Comparison of ENCODE assay signal across 8 cellular contexts in genomic region chr20:33663161-33664084, GRCh38. TPM values are rescaled to one million over a fixed set of nuclear protein-coding genes. Genes with fewer than 3 reads are reported as not detected.
DNase-seq lines count a peak whose midpoint lies in the region; ATAC-seq and TF ChIP-seq lines count a peak whose summit lies in the region.

No MANE protein-coding gene starts in this region.

- H3K27ac Mint-ChIP-seq in nephron progenitor cell = no peak overlapping the region
- H3K27ac Mint-ChIP-seq in stimulated activated naive CD8-positive, alpha-beta T cell treated with anti-CD3 and anti-CD28 coated beads, Interleukin-15, amount 100 ng/mL, for 72 hours = peak overlapping the region; percentile 74 to 95

- no peaks in the 10 kb centered on the region for H3K36me3 ChIP-seq in Karpas-422 (ENCODE audit: insufficient read depth, low read length)

- no peaks in the 10 kb centered on the region for H3K9me2 ChIP-seq in Karpas-422 (replicated peaks; ENCODE audit: insufficient read depth, low read length)

- H2AFZ ChIP-seq in Karpas-422 (ENCODE audit: low read length) = no peak overlapping the region

- H3K9ac ChIP-seq in Karpas-422 (ENCODE audit: low read length) = peak overlapping the region; percentile 99

- peak overlapping the region; percentile 83 for H3K4me3 Mint-ChIP-seq in nephron progenitor cell
- H3K4me3 Mint-ChIP-seq in stimulated activated naive CD8-positive, alpha-beta T cell treated with anti-CD3 and anti-CD28 coated beads, Interleukin-15, amount 100 ng/mL, for 72 hours = peak overlapping the region; percentile 77 to 80

- peaks cover 8% of the 10 kb centered on the region for H3K36me3 Mint-ChIP-seq in nephron progenitor cell (ENCODE audit: low read depth)

- H3K4me2 ChIP-seq in Karpas-422 (ENCODE audit: low read depth, low read length, poor library complexity, severe bottlenecking) = peak overlapping the region; percentile 100

- no peaks in the 10 kb centered on the region for H3K9me3 ChIP-seq in Karpas-422 (ENCODE audit: low read length)

- peaks cover 55% of the 10 kb centered on the region for H3K4me1 ChIP-seq in Karpas-422 (ENCODE audit: low read length)

- H3K4me1 Mint-ChIP-seq in nephron progenitor cell = peaks cover 32% of the 10 kb centered on the region
- peaks cover 50% of the 10 kb centered on the region for H3K4me1 Mint-ChIP-seq in stimulated activated naive CD8-positive, alpha-beta T cell treated with anti-CD3 and anti-CD28 coated beads, Interleukin-15, amount 100 ng/mL, for 72 hours

- H3K27me3 Mint-ChIP-seq in nephron progenitor cell (ENCODE audit: low read depth, poor library complexity) = no peaks in the 10 kb centered on the region
- no peaks in the 10 kb centered on the region for H3K27me3 Mint-ChIP-seq in stimulated activated naive CD8-positive, alpha-beta T cell treated with anti-CD3 and anti-CD28 coated beads, Interleukin-15, amount 100 ng/mL, for 72 hours

- DNase-seq in Karpas-422 (peak; percentile 94), SIG-M5 (lab: John Stamatoyannopoulos, UW) (peak; percentile 23), fibroblast of villous mesenchyme (ENCODE audit: low read depth) (peak; percentile 72), nephron progenitor cell (peak; percentile 88)
- peak; percentile 94 for DNase-seq in activated effector memory CD4-positive, alpha-beta T cell treated with anti-CD3 and anti-CD28 coated beads, Interleukin-2, amount 50 U/mL, for 16 hours
- DNase-seq in stimulated activated naive CD8-positive, alpha-beta T cell treated with anti-CD3 and anti-CD28 coated beads, Interleukin-15, amount 100 ng/mL, for 72 hours = peak; percentile 83 to 86

- TF ChIP-seq CTCF in C4-2B (conservative IDR thresholded peaks at IDR 0.05) = no peak
- TF ChIP-seq CTCF in fibroblast of villous mesenchyme (IDR thresholded peaks at IDR 0.05; ENCODE audit: insufficient read depth, low read depth, low read length) = no peak
- TF ChIP-seq CTCF in nephron progenitor cell (IDR thresholded peaks at IDR 0.05) = no peak

- peaks cover 18% of the 10 kb centered on the region for H3K79me2 ChIP-seq in Karpas-422 (ENCODE audit: low read length)

- H3K4me3 ChIP-seq in Karpas-422 (ENCODE audit: low read length) = peak overlapping the region; percentile 93
- peak overlapping the region; percentile 83 for H3K4me3 ChIP-seq in fibroblast of villous mesenchyme (ENCODE audit: low read depth, low read length)

- ATAC-seq in GM19452 (IDR thresholded peaks at IDR 0.05; ENCODE audit: unreplicated experiment) = peak; percentile 44
- ATAC-seq in stimulated activated naive CD8-positive, alpha-beta T cell treated with anti-CD3 and anti-CD28 coated beads, Interleukin-15, amount 100 ng/mL, for 72 hours = peak; percentile 74

- no peaks in the 10 kb centered on the region for H3K9me3 Mint-ChIP-seq in nephron progenitor cell
- H3K9me3 Mint-ChIP-seq in stimulated activated naive CD8-positive, alpha-beta T cell treated with anti-CD3 and anti-CD28 coated beads, Interleukin-15, amount 100 ng/mL, for 72 hours = no peaks in the 10 kb centered on the region

- H3K27ac ChIP-seq in C4-2B = peak overlapping the region; percentile 97
- H3K27ac ChIP-seq in Karpas-422 (ENCODE audit: low read length) = peak overlapping the region; percentile 89

- no peaks in the 10 kb centered on the region for H4K20me1 ChIP-seq in Karpas-422 (ENCODE audit: insufficient read depth, low read depth, low read length)

- H3K27me3 ChIP-seq in Karpas-422 (ENCODE audit: low read length) = no peaks in the 10 kb centered on the region

RNA-seq across cellular contexts. Expression of gene C20orf144, which starts 1.3 kb away (rescaled TPM):
- 0.45 and 0.69 TPM in 2 replicates for total RNA-seq in Karpas-422 (2014; rRNA removed; shearing (Covaris generic); ENCODE audit: low replicate concordance)
- under 0.01 and 0.32 TPM in 2 replicates for total RNA-seq in fibroblast of villous mesenchyme

RNA-seq across cellular contexts. Expression of gene ACTL10, which starts 3.3 kb away (rescaled TPM):
- total RNA-seq in Karpas-422 (2014; rRNA removed; shearing (Covaris generic); ENCODE audit: low replicate concordance) = 2.5 and 9.2 TPM in 2 replicates
- total RNA-seq in fibroblast of villous mesenchyme = 1.7 and 2.6 TPM in 2 replicates

RNA-seq across cellular contexts. Expression of gene NECAB3, which starts 10.8 kb away (rescaled TPM):
- total RNA-seq in Karpas-422 (2014; rRNA removed; shearing (Covaris generic); ENCODE audit: low replicate concordance) = 38.2 and 89.2 TPM in 2 replicates
- 22.0 and 23.8 TPM in 2 replicates for total RNA-seq in fibroblast of villous mesenchyme

RNA-seq across cellular contexts. Expression of gene E2F1, which starts 22.8 kb away (rescaled TPM):
- total RNA-seq in Karpas-422 (2014; rRNA removed; shearing (Covaris generic); ENCODE audit: low replicate concordance) = 19.2 and 37.2 TPM in 2 replicates
- total RNA-seq in fibroblast of villous mesenchyme = 7.1 and 7.3 TPM in 2 replicates

RNA-seq across cellular contexts. Expression of gene PXMP4, which starts 56.7 kb away (rescaled TPM):
- 3.8 and 4.7 TPM in 2 replicates for total RNA-seq in Karpas-422 (2014; rRNA removed; shearing (Covaris generic); ENCODE audit: low replicate concordance)
- 3.9 and 5.2 TPM in 2 replicates for total RNA-seq in fibroblast of villous mesenchyme

Comparison
In these comparisons a context has a peak if more than half of its experiments do, and no peak if none do; other contexts are left out.
1. Peak in every context shown above with its lines: DNase-seq, ATAC-seq, H3K4me3 ChIP-seq and H3K27ac ChIP-seq.
2. DNase-seq: peak in every context shown above with its lines; median percentile 94 in Karpas-422; 94 in activated effector memory CD4-positive, alpha-beta T cell treated with anti-CD3 and anti-CD28 coated beads, Interleukin-2, amount 50 U/mL, for 16 hours; 88 in nephron progenitor cell; 84 in stimulated activated naive CD8-positive, alpha-beta T cell treated with anti-CD3 and anti-CD28 coated beads, Interleukin-15, amount 100 ng/mL, for 72 hours; 72 in fibroblast of villous mesenchyme; 23 in SIG-M5.